27 cellular contexts compared by ENCODE assay signal in the genomic region with DNA sequence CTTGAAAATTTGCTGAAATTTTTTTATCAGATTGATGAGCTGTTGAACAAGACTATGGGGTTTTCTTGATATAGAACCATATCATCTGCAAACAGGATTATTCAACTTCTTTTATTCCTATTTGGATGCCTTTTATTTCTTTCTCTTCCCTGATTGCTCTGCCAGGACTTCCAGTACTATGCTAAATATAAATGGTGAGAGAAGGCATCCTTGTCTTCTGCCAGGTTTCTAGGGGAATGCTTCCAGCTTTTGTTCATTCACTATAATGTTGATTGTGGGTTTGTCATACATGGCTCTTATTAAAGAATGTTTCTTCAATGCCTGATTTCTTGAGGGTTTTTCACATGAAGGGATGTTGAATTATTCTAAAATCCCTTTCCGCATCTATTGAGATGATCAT.
"Had no signal": no experiment of that assay in that cellular context is flagged by ENCODE, and none has a peak within 500 bp of the region (broad histone marks: within the 10 kb centered on the region; RNA-seq: fewer than 3 reads in every experiment).

No MANE protein-coding gene starts in this region.

- ATAC-seq: effector memory CD8-positive, alpha-beta T cell; esophagus mucosa; gastrocnemius medialis; left lung; lower lobe of right lung; mucosa of descending colon had no signal

- H3K4me1 ChIP-seq: colonic mucosa, esophagus squamous epithelium, gastrocnemius medialis, left lung, lower lobe of right lung had no signal

- H3K36me3 Mint-ChIP-seq: immature natural killer cell, mesothelial cell of epicardium had no signal

- H3K27me3 Mint-ChIP-seq: dendritic cell treated with granulocyte-macrophage colony-stimulating factor and Interleukin-4, amounts not matched to agents 40 ng/mL and 50 ng/mL, for 4 days; effector memory CD8-positive, alpha-beta T cell had no signal

- H3K4me1 Mint-ChIP-seq: immature natural killer cell, mesothelial cell of epicardium had no signal

- H3K36me3 ChIP-seq: colonic mucosa, esophagus squamous epithelium, gastrocnemius medialis, left lung, lower lobe of right lung had no signal

- H3K27me3 ChIP-seq: colonic mucosa, esophagus squamous epithelium, gastrocnemius medialis, hepatocyte had no signal

- H3K79me2 ChIP-seq: hepatocyte had no signal

- H3K4me3 Mint-ChIP-seq: dendritic cell treated with granulocyte-macrophage colony-stimulating factor and Interleukin-4, amounts not matched to agents 40 ng/mL and 50 ng/mL, for 4 days; effector memory CD8-positive, alpha-beta T cell; endodermal cell; immature natural killer cell; mesothelial cell of epicardium had no signal

- FAIRE-seq: endometrium, islet of Langerhans, keratinocyte had no signal

- H3K9me3 ChIP-seq: colonic mucosa, lower lobe of right lung, mucosa of descending colon had no signal

- H3K4me2 ChIP-seq: hepatocyte had no signal

- H2AFZ ChIP-seq: hepatocyte had no signal

- H3K4me3 ChIP-seq: colonic mucosa, esophagus squamous epithelium, gastrocnemius medialis, hepatocyte, left lung, lower lobe of right lung, mucosa of descending colon had no signal

- H3K27ac Mint-ChIP-seq: dendritic cell treated with granulocyte-macrophage colony-stimulating factor and Interleukin-4, amounts not matched to agents 40 ng/mL and 50 ng/mL, for 4 days; effector memory CD8-positive, alpha-beta T cell; endodermal cell; immature natural killer cell; mesothelial cell of epicardium had no signal

- DNase-seq: colonic mucosa; cortex of kidney; effector CD8-positive, alpha-beta T cell; effector memory CD8-positive, alpha-beta T cell; endodermal cell; erythroblast; esophagus squamous epithelium; foreskin fibroblast; foreskin melanocyte; gastrocnemius medialis; glutamatergic neuron; head of caudate nucleus; hypothalamus; immature natural killer cell; left cardiac atrium; lower lobe of right lung; mesenchymal stem cell; mucosa of descending colon had no signal

- H3K27ac ChIP-seq: colonic mucosa, epithelial cell of prostate, esophagus squamous epithelium, gastrocnemius medialis, hepatocyte, left lung, lower lobe of right lung had no signal
